Comparison of ENCODE assay signal across 12 cellular contexts in the genomic region with DNA sequence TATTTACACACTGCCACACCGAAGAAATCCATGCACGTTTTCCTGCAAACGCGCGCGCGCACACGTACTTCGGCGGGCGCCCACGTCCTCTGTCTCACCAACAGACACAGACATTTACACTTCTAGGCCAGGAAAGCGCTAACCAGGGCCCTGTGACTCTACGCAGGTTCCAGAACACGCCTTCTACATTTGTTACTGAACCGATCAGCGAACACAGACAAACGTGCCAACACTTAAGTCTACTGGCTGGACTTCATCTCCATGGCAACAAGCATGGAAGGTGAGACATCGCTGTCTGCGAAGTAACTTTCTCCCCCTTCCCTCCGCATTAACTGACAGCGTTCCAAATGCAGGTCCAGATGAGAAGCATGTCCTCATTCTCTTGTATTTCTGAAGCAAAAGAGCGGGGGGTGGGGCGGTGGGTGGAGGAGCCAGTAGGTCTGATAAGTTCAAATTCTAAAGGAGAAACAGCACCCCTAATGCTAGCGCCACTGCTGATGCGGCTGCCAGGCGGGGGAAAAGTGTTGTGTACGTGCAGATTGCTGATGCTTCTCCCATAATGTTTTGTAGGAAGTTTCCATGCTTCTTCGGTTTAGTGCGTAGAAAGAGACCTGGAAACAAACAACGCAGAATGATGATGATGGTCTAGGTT. TPM values are rescaled to one million over a fixed set of nuclear protein-coding genes. Genes with fewer than 3 reads are reported as not detected.
A peak's percentile ranks its signal among the peaks of the same experiment; 100 is the strongest.
DNase-seq lines count a peak whose midpoint lies in the region; ATAC-seq, FAIRE-seq and TF ChIP-seq lines count a peak whose summit lies in the region.
"Had no signal": no experiment of that assay in that cellular context is flagged by ENCODE, and none has a peak within 500 bp of the region (broad histone marks: within the 10 kb centered on the region; RNA-seq: fewer than 3 reads in every experiment).

TSS of gene CTXN2 (plus strand) at position 92 of the 652 bp plus-strand sequence. CDS start 9,636 bp downstream, outside the sequence.

- H3K4me1 ChIP-seq in K562 (replicated peaks in 1 of 2; ENCODE audit: control insufficient read depth in 2 of 2, insufficient read depth in 2 of 2, low read length in 2 of 2): no peaks in the 10 kb centered on the region
- H3K4me1 ChIP-seq in transverse colon: peaks cover 0 to 9% (median 0%) of the 10 kb centered on the region in 4 donors
- no peaks in the 10 kb centered on the region for H3K4me1 ChIP-seq in SJCRH30
- no peaks in the 10 kb centered on the region for H3K4me1 ChIP-seq in testis

- no peaks in the 10 kb centered on the region for H3K9me1 ChIP-seq in K562 (ENCODE audit: control insufficient read depth, insufficient read depth, low read length)

- H3K4me3 Mint-ChIP-seq in activated naive CD8-positive, alpha-beta T cell: peak within 1 kb of the TSS; percentile 48
- no peak within 1 kb of the TSS for H3K4me3 Mint-ChIP-seq in activated naive CD8-positive, alpha-beta T cell treated with anti-CD3 and anti-CD28 coated beads for 36 hours
- no peak within 1 kb of the TSS for H3K4me3 Mint-ChIP-seq in CD4-positive, alpha-beta T cell
- H3K4me3 Mint-ChIP-seq: activated T-cell treated with anti-CD3 and anti-CD28 coated beads, Interleukin-2, amount 50 U/mL, for 4 hours had no signal

- TF ChIP-seq POLR2A in K562 (conservative IDR thresholded peaks at IDR 0.05) (no peak), transverse colon (IDR thresholded peaks at IDR 0.05) (no peak), testis (IDR thresholded peaks at IDR 0.05) (no peak)

- no peak within 1 kb of the TSS for H2AFZ ChIP-seq in K562 (ENCODE audit: low read depth, low read length)

- TF ChIP-seq CTCF in K562 (IDR thresholded peaks at IDR 0.05 in 2 of 3, conservative IDR thresholded peaks at IDR 0.05 in 1 of 3; ENCODE audit: insufficient read depth in 2 of 3, low read depth in 1 of 3, low read length in 3 of 3) (no peak), transverse colon (IDR thresholded peaks at IDR 0.05) (no peak), testis (IDR thresholded peaks at IDR 0.05) (no peak)
- no peak for TF ChIP-seq CTCF in CD4-positive, alpha-beta T cell (IDR thresholded peaks at IDR 0.05)

- H3K9me3 ChIP-seq in K562 (replicated peaks; ENCODE audit: control insufficient read depth, insufficient read depth, low read depth, low read length) (no peaks in the 10 kb centered on the region), transverse colon (no peaks in the 10 kb centered on the region), SJCRH30 (replicated peaks) (no peaks in the 10 kb centered on the region), testis (no peaks in the 10 kb centered on the region)
- no peaks in the 10 kb centered on the region for H3K9me3 ChIP-seq in CD4-positive, alpha-beta T cell (ENCODE audit: control insufficient read depth, low read length)

- peaks cover 37% of the 10 kb centered on the region for H3K27me3 Mint-ChIP-seq in activated naive CD8-positive, alpha-beta T cell
- peaks cover 61% of the 10 kb centered on the region for H3K27me3 Mint-ChIP-seq in activated naive CD8-positive, alpha-beta T cell treated with anti-CD3 and anti-CD28 coated beads for 36 hours
- H3K27me3 Mint-ChIP-seq in CD4-positive, alpha-beta T cell: peaks cover 52% of the 10 kb centered on the region

- in situ Hi-C loops in K562 (cut with MboI): no loop called here
- in situ Hi-C loops in transverse colon (cut with MboI; ENCODE audit: low pct_ligation_motif_present in 1 of 4, low pct_unique_long_range_greater_than_20kb in 1 of 4, low sequenced_read_pairs in 3 of 4): no loop called here

- H4K20me1 ChIP-seq in K562 (replicated peaks; ENCODE audit: control insufficient read depth, insufficient read depth, low read length): no peaks in the 10 kb centered on the region

- H3K9me3 Mint-ChIP-seq in activated naive CD8-positive, alpha-beta T cell (ENCODE audit: low read depth): peaks cover 7% of the 10 kb centered on the region
- H3K9me3 Mint-ChIP-seq in activated naive CD8-positive, alpha-beta T cell treated with anti-CD3 and anti-CD28 coated beads for 36 hours: peaks cover 3% of the 10 kb centered on the region
- peaks cover 3% of the 10 kb centered on the region for H3K9me3 Mint-ChIP-seq in CD4-positive, alpha-beta T cell

- no peak for FAIRE-seq in K562 (lab: Jason Lieb, UNC)

- H3K9ac ChIP-seq in K562 (ENCODE audit: insufficient read depth in 1 of 2, low read depth in 2 of 2, low read length in 2 of 2): no peak within 1 kb of the TSS

- H3K27ac Mint-ChIP-seq in activated naive CD8-positive, alpha-beta T cell: no peak within 1 kb of the TSS
- H3K27ac Mint-ChIP-seq in activated naive CD8-positive, alpha-beta T cell treated with anti-CD3 and anti-CD28 coated beads for 36 hours: no peak within 1 kb of the TSS
- H3K27ac Mint-ChIP-seq in CD4-positive, alpha-beta T cell: no peak within 1 kb of the TSS
- H3K27ac Mint-ChIP-seq: CD14-positive monocyte had no signal

- H3K4me2 ChIP-seq in K562 (ENCODE audit: insufficient read depth, low read length): no peak within 1 kb of the TSS

- no peaks in the 10 kb centered on the region for H3K79me2 ChIP-seq in K562 (ENCODE audit: control insufficient read depth, insufficient read depth, low read length)

- H3K27ac ChIP-seq in K562 (ENCODE audit: extremely low read depth, low read depth, low read length) (no peak within 1 kb of the TSS), transverse colon (no peak within 1 kb of the TSS), SJCRH30 (no peak within 1 kb of the TSS), testis (no peak within 1 kb of the TSS)
- H3K27ac ChIP-seq in CD4-positive, alpha-beta T cell (ENCODE audit: low read depth, low read length): no peak within 1 kb of the TSS

- POLR2A ChIA-PET in K562 (lab: Yijun Ruan, JAX): no interaction called here
- POLR2A ChIA-PET in CD4-positive, alpha-beta T cell (lab: Charles Lee): no interaction called here

- intact Hi-C loops in K562 (cut with micrococcal nuclease) (no loop called here), transverse colon (cut with DNase I; ENCODE audit: low total_unique reads) (no loop called here), testis (cut with DNase I; ENCODE audit: low total_unique reads) (no loop called here)
- intact Hi-C loops in CD4-positive, alpha-beta T cell (cut with DNase I, micrococcal nuclease): no loop called here

- peaks cover 8% of the 10 kb centered on the region for H3K4me1 Mint-ChIP-seq in activated naive CD8-positive, alpha-beta T cell (ENCODE audit: low read depth)
- H3K4me1 Mint-ChIP-seq in activated naive CD8-positive, alpha-beta T cell treated with anti-CD3 and anti-CD28 coated beads for 36 hours: peaks cover 4% of the 10 kb centered on the region
- H3K4me1 Mint-ChIP-seq in CD4-positive, alpha-beta T cell (ENCODE audit: low read depth): no peaks in the 10 kb centered on the region

- WGBS in K562 (ENCODE audit: insufficient coverage, low coverage, missing lambda C conversion rate): 2% methylated on average over 31 of the region's 31 CpGs
- WGBS in transverse colon (ENCODE audit: low coverage in 1 of 2), 2 donors: 12 to 13% methylated on average over 3 to 31 of the region's 31 CpGs
- WGBS in testis, 2 donors: 3 to 5% methylated on average over 31 of the region's 31 CpGs

- H3K36me3 ChIP-seq in K562 (ENCODE audit: control insufficient read depth, insufficient read depth, low read length) (no peaks in the 10 kb centered on the region), transverse colon (no peaks in the 10 kb centered on the region), SJCRH30 (no peaks in the 10 kb centered on the region), testis (ENCODE audit: low read depth, missing control alignments) (no peaks in the 10 kb centered on the region)

- no TSS peak for BruUV-seq in K562 (replicated peaks; lab: Mats Ljungman, UMichigan)

- no peak for DNase-seq in activated naive CD8-positive, alpha-beta T cell treated with anti-CD3 and anti-CD28 coated beads for 36 hours
- DNase-seq in K562 (ENCODE audit: extremely low read depth in 1 of 4, low spot score in 3 of 4) (no peak), left kidney (ENCODE audit: low read depth, low spot score) (peak; percentile 55), transverse colon (peak; percentile 7), SJCRH30 (no peak), testis (no peak)
- DNase-seq in CD4-positive, alpha-beta T cell: no peak
- DNase-seq: activated T-cell treated with anti-CD3 and anti-CD28 coated beads, Interleukin-2, amount 50 U/mL, for 4 hours had no signal

- ATAC-seq in K562: no peak
- ATAC-seq in CD4-positive, alpha-beta T cell (ENCODE audit: poor library complexity): no peak
- ATAC-seq: activated T-cell treated with anti-CD3 and anti-CD28 coated beads, Interleukin-2, amount 50 U/mL, for 4 hours had no signal

- TF ChIP-seq RAD21 in K562 (CRISPR knock-in tag; conservative IDR thresholded peaks at IDR 0.05 in 1 of 2, IDR thresholded peaks at IDR 0.05 in 1 of 2): no peak

- CTCF ChIA-PET in K562 (lab: Yijun Ruan, JAX; ENCODE audit: low intra/inter-chr PET ratio): no interaction called here
- CTCF ChIA-PET in CD4-positive, alpha-beta T cell (lab: Charles Lee): no interaction called here

- no peaks in the 10 kb centered on the region for H3K27me3 ChIP-seq in K562 (ENCODE audit: control insufficient read depth in 2 of 2, insufficient read depth in 2 of 2, low read length in 2 of 2)
- H3K27me3 ChIP-seq in transverse colon: peaks cover 27% of the 10 kb centered on the region
- H3K27me3 ChIP-seq in SJCRH30: no peaks in the 10 kb centered on the region
- peaks cover 22% of the 10 kb centered on the region for H3K27me3 ChIP-seq in CD4-positive, alpha-beta T cell (ENCODE audit: control insufficient read depth, insufficient read depth, low read length)
- no peaks in the 10 kb centered on the region for H3K27me3 ChIP-seq in testis

- TF ChIP-seq EP300 in K562 (IDR thresholded peaks at IDR 0.05; ENCODE audit: low read length) (no peak), transverse colon (IDR thresholded peaks at IDR 0.05; ENCODE audit: low read depth) (no peak)

- H3K4me3 ChIP-seq in K562 (no peak within 1 kb of the TSS), transverse colon (peak within 1 kb of the TSS in 3 of 4 donors; percentile 6 to 35 (median 18)), SJCRH30 (no peak within 1 kb of the TSS), testis (no peak within 1 kb of the TSS)

- no peaks in the 10 kb centered on the region for H3K36me3 Mint-ChIP-seq in activated naive CD8-positive, alpha-beta T cell
- H3K36me3 Mint-ChIP-seq in activated naive CD8-positive, alpha-beta T cell treated with anti-CD3 and anti-CD28 coated beads for 36 hours: no peaks in the 10 kb centered on the region
- no peaks in the 10 kb centered on the region for H3K36me3 Mint-ChIP-seq in CD4-positive, alpha-beta T cell (ENCODE audit: low read depth)
- H3K36me3 Mint-ChIP-seq: CD14-positive monocyte had no signal

RNA-seq across cellular contexts. Expression of gene CTXN2, which starts in this region (rescaled TPM):
- total RNA-seq in activated naive CD8-positive, alpha-beta T cell treated with anti-CD3 and anti-CD28 coated beads for 36 hours: not detected
- not detected in 2 replicates for total RNA-seq in K562 (2011; cell fraction: chromatin; rRNA removed; ENCODE audit: low replicate concordance)
- not detected in 2 replicates for total RNA-seq in K562 (2011; cell fraction: nucleolus; rRNA removed)
- total RNA-seq in K562 (2011; cell fraction: nucleoplasm; rRNA removed): not detected in 2 replicates
- total RNA-seq in K562 (2014; rRNA removed): not detected in 2 replicates
- total RNA-seq in K562 (2014; rRNA removed; fragmentation: Illumina TruSeq; extraction: Trizol): not detected in 2 replicates
- not detected in 2 replicates for total RNA-seq in K562 (2015; rRNA removed; fragmentation: Illumina TruSeq; extraction: Trizol)
- total RNA-seq in K562 (2021): not detected in 2 replicates
- polyA plus RNA-seq in K562 (2011; rRNA removed): not detected in 2 replicates
- not detected in 2 replicates for polyA plus RNA-seq in K562 (2011; cell fraction: cytosol; rRNA removed)
- not detected in 2 replicates for polyA plus RNA-seq in K562 (2011; cell fraction: nucleus; rRNA removed)
- polyA plus RNA-seq in K562 (2012): not detected in 2 replicates
- polyA plus RNA-seq in K562 (2014; fragmentation: Illumina TruSeq; extraction: Trizol): not detected in 2 replicates
- not detected for polyA plus RNA-seq in K562 (2014; fragmentation: Nextera tagmentation; extraction: Ambion mirVana)
- not detected in 2 replicates for polyA plus RNA-seq in K562 (2014; rRNA removed)
- not detected in 2 replicates for polyA minus RNA-seq in K562 (2011; rRNA and poly(A)+ RNA removed)
- polyA minus RNA-seq in K562 (2011; cell fraction: cytosol; rRNA and poly(A)+ RNA removed): not detected in 2 replicates
- polyA minus RNA-seq in K562 (2011; cell fraction: nucleus; rRNA and poly(A)+ RNA removed): not detected in 2 replicates
- not detected for total RNA-seq in transverse colon
- not detected in 2 replicates for total RNA-seq in SJCRH30 (2014; rRNA removed; shearing (Covaris generic))
- total RNA-seq in CD4-positive, alpha-beta T cell: not detected
- 1 to 10 TPM in 1 of 2 donors, under 1 TPM in 1; 0.25 to 1.0 TPM for total RNA-seq in testis
- 1.6 TPM for polyA plus RNA-seq in testis (ENCODE audit: insufficient read depth, low read depth, low replicate concordance)
- total RNA-seq: activated T-cell treated with anti-CD3 and anti-CD28 coated beads, Interleukin-2, amount 50 U/mL, for 4 hours; sciatic nerve had no signal
- polyA plus RNA-seq: CD14-positive monocyte, thymus had no signal

Comparison
In these comparisons a context has a peak if more than half of its experiments do, and no peak if none do; other contexts are left out.
1. Peak in DNase-seq and H3K4me3 ChIP-seq in transverse colon; RNA of the gene not detected or under 1 TPM.